Comparison of ENCODE assay signal across 1 cellular context in genomic region chr16:8797364-8798173, GRCh38.
TF ChIP-seq lines count a peak whose summit lies in the region.

Gene PMM2 (plus strand): TSS chr16:8797839. CDS start chr16:8797883, 44 bp downstream.
Gene TMEM186 (minus strand): TSS chr16:8797639. CDS start chr16:8797614, 25 bp downstream.

TF ChIP-seq in HepG2, 621 proteins besides CTCF, POLR2A, EP300 and RAD21 (continued from another document):
- TF ChIP-seq AHDC1 (CRISPR knock-in tag; IDR thresholded peaks at IDR 0.05; ENCODE audit: borderline replicate concordance), result 0 out of 2 replicates have a peak, but pooled peaks have one; percentile 80
- peak; percentile 87 for TF ChIP-seq RXRA (CRISPR knock-in tag; IDR thresholded peaks at IDR 0.05)
- TF ChIP-seq ZNF513 (CRISPR knock-in tag; conservative IDR thresholded peaks at IDR 0.05), result peak; percentile 83; the same call in 1 of the 2 replicates
- TF ChIP-seq RXRB (CRISPR knock-in tag; IDR thresholded peaks at IDR 0.05; ENCODE audit: borderline replicate concordance), result peak; percentile 86
- TF ChIP-seq ELF1 (CRISPR knock-in tag; IDR thresholded peaks at IDR 0.05), result peak; percentile 100
- TF ChIP-seq ZNF782 (CRISPR knock-in tag; IDR thresholded peaks at IDR 0.05; ENCODE audit: borderline replicate concordance), result peak; percentile 96; the same call in 1 of the 2 replicates
- TF ChIP-seq ZNF629 (CRISPR knock-in tag; conservative IDR thresholded peaks at IDR 0.05), result peak; percentile 42; the same call in 1 of the 2 replicates
